12 cellular contexts compared by ENCODE assay signal in the genomic region with DNA sequence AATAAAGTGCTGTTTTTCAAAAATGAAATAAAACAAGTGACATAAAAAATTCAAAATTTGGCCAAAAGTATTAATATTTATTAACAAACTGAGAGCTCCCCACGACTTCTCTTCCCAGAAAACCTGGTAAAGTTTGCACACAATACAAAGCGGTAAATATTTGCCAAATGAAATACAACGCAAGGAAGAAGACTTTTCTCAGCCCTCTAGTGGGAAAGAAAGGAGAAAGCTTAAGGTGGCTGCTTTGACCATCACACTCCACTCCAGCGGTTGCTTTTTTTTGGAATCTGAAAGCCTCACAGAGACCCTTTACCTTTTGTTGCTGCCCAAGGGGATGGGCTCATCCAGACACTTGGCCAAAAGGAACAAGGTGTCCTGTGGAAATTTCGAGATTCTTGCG. TPM values are rescaled to one million over a fixed set of nuclear protein-coding genes. Genes with fewer than 3 reads are reported as not detected.
A peak's percentile ranks its signal among the peaks of the same experiment; 100 is the strongest.
DNase-seq lines count a peak whose midpoint lies in the region; ATAC-seq and TF ChIP-seq lines count a peak whose summit lies in the region.
"Had no signal": no experiment of that assay in that cellular context is flagged by ENCODE, and none has a peak within 500 bp of the region (broad histone marks: within the 10 kb centered on the region; RNA-seq: fewer than 3 reads in every experiment).

No MANE protein-coding gene starts in this region.

- peak overlapping the region; percentile 2 for H2AFZ ChIP-seq in IMR-90 (replicated peaks; ENCODE audit: low read length, poor library complexity)
- H2AFZ ChIP-seq in osteoblast (ENCODE audit: low read length) = no peak overlapping the region

- H2BK20ac ChIP-seq in IMR-90 (ENCODE audit: low read depth, low read length) = no peak overlapping the region

- no peak overlapping the region for H2BK5ac ChIP-seq in IMR-90 (ENCODE audit: low read depth, low read length, poor library complexity, severe bottlenecking)

- H3K9me1 ChIP-seq in IMR-90 (ENCODE audit: insufficient read depth, low read length) = no peaks in the 10 kb centered on the region; the same call in 1 of the 2 replicates

- no peaks in the 10 kb centered on the region for H3K9me3 Mint-ChIP-seq in activated T-cell treated with anti-CD3 and anti-CD28 coated beads, Interleukin-2, amount 50 U/mL, for 24 hours

- dilution Hi-C loops in IMR-90 (cut with HindIII; ENCODE audit: low sequenced_read_pairs, unreplicated experiment) = no loop called here

- TF ChIP-seq CTCF in IMR-90 (conservative IDR thresholded peaks at IDR 0.05; ENCODE audit: low read depth, low read length) = peak; percentile 8; the same call in 1 of the 2 replicates
- peak; percentile 49 for TF ChIP-seq CTCF in brain microvascular endothelial cell (IDR thresholded peaks at IDR 0.05; ENCODE audit: low read depth, low read length, missing control alignments)
- peak; percentile 34 for TF ChIP-seq CTCF in osteoblast (IDR thresholded peaks at IDR 0.05; ENCODE audit: extremely low read depth, low read depth, low read length)

- no peak for TF ChIP-seq RAD21 in IMR-90 (IDR thresholded peaks at IDR 0.05; ENCODE audit: low read length)

- H3K36me3 Mint-ChIP-seq in activated T-cell treated with anti-CD3 and anti-CD28 coated beads, Interleukin-2, amount 50 U/mL, for 24 hours (ENCODE audit: low read depth) = peaks cover 4% of the 10 kb centered on the region

- DNase-seq in activated T-cell treated with anti-CD3 and anti-CD28 coated beads, Interleukin-2, amount 50 U/mL, for 24 hours = no peak
- no peak for DNase-seq in activated T-cell treated with anti-CD3 and anti-CD28 coated beads, Interleukin-2, amount 50 U/mL, for 48 hours
- DNase-seq in IMR-90 = no peak
- DNase-seq in brain microvascular endothelial cell = no peak
- DNase-seq in osteoblast (ENCODE audit: insufficient read length, low spot score, missing footprints) = peak; percentile 84
- no peak for DNase-seq in putamen (ENCODE audit: low spot score)
- no peak for DNase-seq in activated CD4-positive, alpha-beta T cell treated with anti-CD3 and anti-CD28 coated beads for 4 hours
- DNase-seq: cortex of kidney; NCI-H226; stimulated activated naive CD4-positive, alpha-beta T cell had no signal

- H2BK120ac ChIP-seq in IMR-90 (ENCODE audit: low read depth, low read length) = no peak overlapping the region

- H4K5ac ChIP-seq in IMR-90 (ENCODE audit: low read depth, low read length) = no peak overlapping the region

- H2AK5ac ChIP-seq in IMR-90 (ENCODE audit: low read depth, low read length) = no peak overlapping the region

- no peak overlapping the region for H3K27ac Mint-ChIP-seq in activated T-cell treated with anti-CD3 and anti-CD28 coated beads, Interleukin-2, amount 50 U/mL, for 24 hours

- H3K9me3 ChIP-seq in IMR-90 (ENCODE audit: control insufficient read depth, insufficient read depth, low read length) (no peaks in the 10 kb centered on the region), osteoblast (ENCODE audit: low read depth, low read length) (no peaks in the 10 kb centered on the region)

- no peaks in the 10 kb centered on the region for H3K27me3 Mint-ChIP-seq in activated T-cell treated with anti-CD3 and anti-CD28 coated beads, Interleukin-2, amount 50 U/mL, for 24 hours

- no peak overlapping the region for H3K23ac ChIP-seq in IMR-90 (ENCODE audit: low read depth, low read length)

- intact Hi-C loops in IMR-90 (cut with micrococcal nuclease) = loop anchor here (5.0 kb wide), 1 partner anchor 51 kb away; no protein-coding TSS in a partner anchor

- no peak for TF ChIP-seq POLR2A in IMR-90 (IDR thresholded peaks at IDR 0.05; ENCODE audit: low read depth, low read length)

- no peak overlapping the region for H3K4ac ChIP-seq in IMR-90 (ENCODE audit: low read depth, low read length)

- H3K4me3 Mint-ChIP-seq in activated T-cell treated with anti-CD3 and anti-CD28 coated beads, Interleukin-2, amount 50 U/mL, for 24 hours = peak overlapping the region; percentile 42

- H3K36me3 ChIP-seq in IMR-90 (ENCODE audit: control insufficient read depth, insufficient read depth, low read length) (no peaks in the 10 kb centered on the region; the same call in 1 of the 2 replicates), brain microvascular endothelial cell (replicated peaks) (no peaks in the 10 kb centered on the region), osteoblast (ENCODE audit: insufficient read depth, low read length) (no peaks in the 10 kb centered on the region)
- H3K36me3 ChIP-seq: BLaER1 treated with 17β-estradiol and CSF1 and Interleukin-3, amounts not matched to agents 10 nM and 100 nM had no signal

- CTCF ChIA-PET in IMR-90 (lab: Yijun Ruan, JAX) = interaction anchor here (0.6 kb wide), 1 partner anchor 192 kb away, joined by 3 read pairs; no protein-coding TSS in a partner anchor

- H3K4me1 Mint-ChIP-seq in activated T-cell treated with anti-CD3 and anti-CD28 coated beads, Interleukin-2, amount 50 U/mL, for 24 hours (ENCODE audit: low read depth) = peaks cover 15% of the 10 kb centered on the region

- H3K27ac ChIP-seq in IMR-90 (ENCODE audit: insufficient read depth, low read length) (no peak overlapping the region), brain microvascular endothelial cell (no peak overlapping the region), osteoblast (ENCODE audit: low read depth, low read length) (no peak overlapping the region)

- no peak overlapping the region for H3K14ac ChIP-seq in IMR-90 (replicated peaks; ENCODE audit: low read depth, low read length)

- POLR2A ChIA-PET in IMR-90 (lab: Charles Lee; ENCODE audit: unreplicated experiment) = no interaction called here

- H3K18ac ChIP-seq in IMR-90 (ENCODE audit: low read depth, low read length) = no peak overlapping the region

- H2AK9ac ChIP-seq in IMR-90 (replicated peaks; ENCODE audit: low read depth, low read length, poor library complexity) = no peak overlapping the region

- H3K56ac ChIP-seq in IMR-90 (ENCODE audit: extremely low read depth, insufficient read depth, low read length) = no peak overlapping the region

- no TSS peak for BruUV-seq in IMR-90 (replicated peaks; lab: Mats Ljungman, UMichigan)

- H3K79me2 ChIP-seq in osteoblast (ENCODE audit: insufficient read depth, low read length) = peaks cover 31% of the 10 kb centered on the region

- H3K9ac ChIP-seq in IMR-90 (ENCODE audit: low read depth, low read length) = no peak overlapping the region

- WGBS in IMR-90 (ENCODE audit: extremely low coverage in 2 of 2, insufficient read length in 1 of 2), 2 experiments = no CpG with 5 or more reads among the region's 6 CpGs

- no peak overlapping the region for H4K91ac ChIP-seq in IMR-90 (ENCODE audit: insufficient read depth, low read depth, low read length)

- peaks cover 11 to 31% of the 10 kb centered on the region in 2 experiments; a peak in 3 of 4 replicates for H3K79me1 ChIP-seq in IMR-90 (ENCODE audit: low read depth in 1 of 2, low read length in 2 of 2)

- H3K4me2 ChIP-seq in IMR-90 (ENCODE audit: low read depth, low read length) (no peak overlapping the region), osteoblast (ENCODE audit: insufficient read depth, low read length) (no peak overlapping the region)

- in situ Hi-C loops in IMR-90 (cut with MboI; ENCODE audit: low sequenced_read_pairs) = no loop called here
- in situ Hi-C loops in brain microvascular endothelial cell (cut with HindIII; ENCODE audit: low pct_ligation_motif_present, low sequenced_read_pairs) = no loop called here

- no peak for ATAC-seq in IMR-90 (ENCODE audit: low read depth)
- ATAC-seq in HG03097 (IDR thresholded peaks at IDR 0.05; ENCODE audit: low FRiP score, unreplicated experiment) = no peak

- no peaks in the 10 kb centered on the region for H3K4me1 ChIP-seq in IMR-90 (ENCODE audit: control insufficient read depth, insufficient read depth, low read length)
- peaks cover 8% of the 10 kb centered on the region for H3K4me1 ChIP-seq in osteoblast (ENCODE audit: insufficient read depth, low read length)

- no peaks in the 10 kb centered on the region for H3K27me3 ChIP-seq in IMR-90 (ENCODE audit: control insufficient read depth, insufficient read depth, low read length)
- no peaks in the 10 kb centered on the region for H3K27me3 ChIP-seq in brain microvascular endothelial cell (replicated peaks)
- no peaks in the 10 kb centered on the region for H3K27me3 ChIP-seq in osteoblast (ENCODE audit: insufficient read depth, low read length)
- H3K27me3 ChIP-seq: BLaER1 treated with 17β-estradiol and CSF1 and Interleukin-3, amounts not matched to agents 10 nM and 100 nM had no signal

- H4K20me1 ChIP-seq in IMR-90 (ENCODE audit: insufficient read depth, low read length) (no peaks in the 10 kb centered on the region), osteoblast (ENCODE audit: insufficient read depth, low read length) (peaks cover 3% of the 10 kb centered on the region)
- H4K20me1 ChIP-seq: BLaER1 treated with 17β-estradiol and CSF1 and Interleukin-3, amounts not matched to agents 10 nM and 100 nM had no signal

- no peak overlapping the region for H2BK15ac ChIP-seq in IMR-90 (ENCODE audit: low read depth, low read length)

- H4K8ac ChIP-seq in IMR-90 (ENCODE audit: low read depth in 2 of 2, low read length in 2 of 2) = no peak overlapping the region

- no peak overlapping the region for H3K4me3 ChIP-seq in IMR-90 (ENCODE audit: insufficient read depth, low read depth, low read length)
- no peak overlapping the region for H3K4me3 ChIP-seq in brain microvascular endothelial cell (ENCODE audit: low read depth, low read length)
- no peak overlapping the region for H3K4me3 ChIP-seq in osteoblast (ENCODE audit: insufficient read depth, low read length)

TF ChIP-seq in IMR-90, 13 proteins besides CTCF, POLR2A, EP300 and RAD21:
- TF ChIP-seq RCOR1 (IDR thresholded peaks at IDR 0.05; ENCODE audit: insufficient replicate concordance, low read length) = no peak

RNA-seq across cellular contexts. Expression of a gene that starts 1.1 kb away (rescaled TPM):
- total RNA-seq in IMR-90 (2012; rRNA removed) = 5.9 and 13.3 TPM in 2 replicates
- 4.0 and 8.6 TPM in 2 replicates for polyA plus RNA-seq in IMR-90 (2012; rRNA removed)
- polyA plus RNA-seq in IMR-90 (2012; cell fraction: cytosol; rRNA removed) = 0.73 and 2.5 TPM in 2 replicates
- polyA plus RNA-seq in IMR-90 (2012; cell fraction: nucleus; rRNA removed; ENCODE audit: low replicate concordance) = 19.2 and 44.6 TPM in 2 replicates
- total RNA-seq in osteoblast = 31.5 and 32.2 TPM in 2 replicates
